Comparison of ENCODE assay signal across 17 cellular contexts in the genomic region with DNA sequence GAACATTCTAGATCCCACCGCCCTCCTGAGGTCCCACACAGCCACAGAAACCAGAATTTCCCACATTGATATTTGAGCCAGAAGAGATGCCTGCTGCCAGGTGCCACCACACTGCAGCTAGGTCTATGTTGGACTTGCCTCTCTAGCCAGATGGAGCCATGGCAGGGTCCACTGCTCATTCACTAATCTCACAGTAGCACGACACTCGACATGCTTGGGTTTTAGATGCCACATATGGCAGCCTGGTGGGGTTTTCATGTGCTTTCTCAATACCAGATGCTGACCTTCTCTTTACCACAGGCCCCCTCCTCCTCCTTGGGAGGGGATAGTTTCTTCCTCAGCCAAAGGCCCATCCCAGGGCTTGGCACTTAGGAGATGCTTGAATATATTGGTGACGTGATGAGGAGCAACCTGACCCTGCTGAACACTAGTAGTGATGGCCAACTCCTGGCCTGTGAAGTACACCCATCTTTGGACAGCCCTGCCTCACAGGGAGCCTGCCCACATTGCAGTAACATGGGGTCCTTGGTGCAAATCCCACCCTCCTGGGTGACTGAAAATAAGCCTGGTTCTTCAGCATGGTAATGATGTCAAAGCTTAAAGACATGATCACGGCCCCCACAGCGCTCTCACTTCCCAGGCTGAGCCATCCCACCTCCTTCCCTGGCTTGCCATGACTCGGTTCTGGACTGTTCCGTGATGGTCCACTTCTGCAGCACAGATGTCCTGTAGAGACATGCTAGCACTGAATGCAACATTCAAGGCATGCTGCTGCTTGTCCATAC.
"Had no signal": no experiment of that assay in that cellular context is flagged by ENCODE, and none has a peak within 500 bp of the region (broad histone marks: within the 10 kb centered on the region; RNA-seq: fewer than 3 reads in every experiment).

No MANE protein-coding gene starts in this region.

- H3K36me3 ChIP-seq: suprapubic skin, upper lobe of right lung had no signal

- H3K9me3 ChIP-seq: upper lobe of right lung had no signal

- H3K27me3 Mint-ChIP-seq: progenitor cell of endocrine pancreas had no signal

- H3K27me3 ChIP-seq: suprapubic skin, upper lobe of right lung had no signal

- H3K4me3 Mint-ChIP-seq: activated T-cell treated with anti-CD3 and anti-CD28 coated beads, Interleukin-2, amount 50 U/mL, for 4 hours; nephron had no signal

- H3K27ac ChIP-seq: suprapubic skin, upper lobe of right lung had no signal

- ATAC-seq: activated naive CD4-positive, alpha-beta T cell treated with anti-CD3 and anti-CD28 coated beads, Interleukin-2, amount 50 U/mL, for 72 hours; activated T-cell treated with anti-CD3 and anti-CD28 coated beads, Interleukin-2, amount 50 U/mL, for 4 hours; esophagus mucosa; right cardiac atrium; stimulated activated naive CD8-positive, alpha-beta T cell treated with anti-CD3 and anti-CD28 coated beads, Interleukin-15, Interleukin-2, amounts not matched to agents 100 U/mL and 50 U/mL, for 24 hours; upper lobe of right lung had no signal

- DNase-seq: activated CD4-positive, alpha-beta T cell treated with anti-CD3 and anti-CD28 coated beads, Interleukin-2, amount 50 U/mL, for 1 hour; activated effector memory CD4-positive, alpha-beta T cell treated with Interleukin-2 at 50 U/mL for 16 hours; activated T-cell treated with anti-CD3 and anti-CD28 coated beads, Interleukin-2, amount 50 U/mL, for 4 hours; hypothalamus; mesendoderm; nucleus accumbens; right cardiac atrium; stimulated activated naive CD8-positive, alpha-beta T cell treated with anti-CD3 and anti-CD28 coated beads, Interleukin-15, Interleukin-2, amounts not matched to agents 100 U/mL and 50 U/mL, for 24 hours; T-helper 9 cell; upper lobe of right lung had no signal

- H3K27ac Mint-ChIP-seq: activated naive CD4-positive, alpha-beta T cell treated with anti-CD3 and anti-CD28 coated beads, Interleukin-2, amount 50 U/mL, for 72 hours; nephron; progenitor cell of endocrine pancreas had no signal

- H3K4me3 ChIP-seq: suprapubic skin, upper lobe of right lung had no signal

- FAIRE-seq: colon, endometrium had no signal
